Comparison of ENCODE assay signal across 8 cellular contexts in the genomic region with DNA sequence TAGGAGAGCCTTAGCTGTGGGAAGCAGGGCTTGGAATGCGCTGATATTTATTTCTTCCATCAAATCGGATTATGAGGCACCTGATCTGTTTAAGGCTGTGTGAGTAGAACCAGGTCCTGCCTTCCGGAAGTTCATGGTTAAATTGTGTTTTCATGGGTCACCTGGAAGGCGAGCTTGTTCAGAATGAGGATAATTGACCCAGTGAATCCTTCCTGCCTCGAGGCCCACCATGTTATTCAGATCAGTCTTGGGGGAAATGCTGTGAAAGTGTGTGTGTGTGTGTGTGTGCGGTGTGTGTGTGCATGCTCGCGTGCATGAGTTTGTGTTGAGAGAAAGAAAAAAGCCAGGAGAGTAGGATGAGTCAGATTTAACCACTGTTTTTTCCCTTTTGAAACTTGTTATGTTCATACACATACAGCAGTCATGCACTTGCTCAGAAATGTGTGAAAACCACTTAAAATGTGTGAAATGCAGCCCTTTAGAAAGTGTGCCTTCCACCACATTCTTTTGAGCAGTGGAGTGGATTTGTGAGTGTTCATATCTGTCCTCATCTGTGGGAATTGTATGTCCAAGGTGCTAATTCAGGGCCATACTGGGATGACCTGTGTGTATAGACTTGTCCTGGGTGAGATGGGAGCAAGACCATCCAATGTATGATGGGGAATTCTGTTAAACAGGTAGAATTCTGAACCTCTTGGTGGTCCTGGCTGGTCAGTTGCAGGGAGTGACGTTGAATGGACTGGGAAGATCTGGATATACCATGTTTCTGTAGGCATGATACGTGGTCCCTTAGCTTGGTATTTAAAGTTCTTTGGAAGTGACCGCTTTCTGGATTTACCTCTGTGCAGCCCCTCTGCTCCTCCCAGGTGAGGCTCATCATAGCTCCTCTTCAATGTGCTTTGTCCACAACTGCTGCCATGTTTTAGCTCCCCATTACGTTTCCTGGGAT. TPM values are rescaled to one million over a fixed set of nuclear protein-coding genes. Genes with fewer than 3 reads are reported as not detected.
A peak's percentile ranks its signal among the peaks of the same experiment; 100 is the strongest.
DNase-seq lines count a peak whose midpoint lies in the region; ATAC-seq and TF ChIP-seq lines count a peak whose summit lies in the region.

No MANE protein-coding gene starts in this region.

- TF ChIP-seq CTCF in HFFc6 (IDR thresholded peaks at IDR 0.05) = no peak
- TF ChIP-seq CTCF in RWPE2 (IDR thresholded peaks at IDR 0.05; ENCODE audit: poor library complexity, severe bottlenecking) = no peak
- TF ChIP-seq CTCF in epithelial cell of esophagus (IDR thresholded peaks at IDR 0.05; ENCODE audit: insufficient read depth, low read depth, low read length, missing control alignments) = no peak

- peaks cover 67% of the 10 kb centered on the region for H3K4me1 ChIP-seq in RWPE2 (ENCODE audit: insufficient read depth, poor library complexity, severe bottlenecking)

- H3K9me3 ChIP-seq in RWPE2 (ENCODE audit: severe bottlenecking) = no peaks in the 10 kb centered on the region

- no peak overlapping the region for H3K27ac Mint-ChIP-seq in HFFc6

- H3K36me3 Mint-ChIP-seq in HFFc6 (ENCODE audit: low read depth) = peaks cover 45% of the 10 kb centered on the region

- no peak overlapping the region for H3K4me3 ChIP-seq in RWPE2 (ENCODE audit: severe bottlenecking)
- no peak overlapping the region for H3K4me3 ChIP-seq in epithelial cell of esophagus (ENCODE audit: low read length)

- peaks cover 24% of the 10 kb centered on the region for H3K4me1 Mint-ChIP-seq in HFFc6 (ENCODE audit: low read depth)

- no peak overlapping the region for H3K4me3 Mint-ChIP-seq in HFFc6

- peaks cover 21% of the 10 kb centered on the region for H3K36me3 ChIP-seq in RWPE2 (ENCODE audit: low read depth)

- ATAC-seq in RWPE2 (ENCODE audit: low read depth) = no peak

- peak; percentile 77 for DNase-seq in Daoy (ENCODE audit: low read depth)
- peak; percentile 77 for DNase-seq in HFFc6
- DNase-seq in RWPE2 (ENCODE audit: low spot score) = no peak
- peak; percentile 74 for DNase-seq in epithelial cell of esophagus (ENCODE audit: low read depth)
- no peak for DNase-seq in NCI-H128 (lab: John Stamatoyannopoulos, UW; ENCODE audit: unreplicated experiment)
- DNase-seq in mucosa of gallbladder (ENCODE audit: low spot score) = no peak
- DNase-seq in hepatic stellate cell (ENCODE audit: low spot score) = no peak
- DNase-seq in erythroblast (lab: John Stamatoyannopoulos, UW) = no peak

- peaks cover 12% of the 10 kb centered on the region for H3K27me3 Mint-ChIP-seq in HFFc6 (ENCODE audit: insufficient read depth)

- no peaks in the 10 kb centered on the region for H3K27me3 ChIP-seq in RWPE2 (ENCODE audit: insufficient read depth, poor library complexity, severe bottlenecking)

- no peaks in the 10 kb centered on the region for H3K9me3 Mint-ChIP-seq in HFFc6

- TF ChIP-seq POLR2A in erythroblast (IDR thresholded peaks at IDR 0.05; ENCODE audit: low read length) = no peak

- peak overlapping the region; percentile 100 for H3K27ac ChIP-seq in RWPE2 (ENCODE audit: poor library complexity, severe bottlenecking)

RNA-seq across cellular contexts. Expression of a gene that starts 36.9 kb away (rescaled TPM):
- 44.1 and 48.1 TPM in 2 replicates for total RNA-seq in Daoy (2014; rRNA removed; shearing (Covaris generic))
- total RNA-seq in HFFc6 (2021; fragmentation: NEBNext Ultra II Directional; extraction: Animal tissue kit (Norgen Biotek cat#: 25700)) = 100 to 1,000 TPM in 4 of 6 experiments, 10 to 100 TPM in 2; 54.3 to 132 (median 118) TPM
- 59.0 TPM for total RNA-seq in mucosa of gallbladder

Comparison
In these comparisons a context has a peak if more than half of its experiments do, and no peak if none do; other contexts are left out.
1. DNase-seq: peak in Daoy (single experiment), HFFc6 (single experiment) and epithelial cell of esophagus (single experiment); none in RWPE2 (single experiment), NCI-H128 (single experiment), mucosa of gallbladder (single experiment), hepatic stellate cell (single experiment) and erythroblast (0 of 2).